Comparison of ENCODE assay signal across 1 cellular context in genomic region chr16:3305109-3306068, GRCh38.
TF ChIP-seq lines count a peak whose summit lies in the region.

A gene with protein sequence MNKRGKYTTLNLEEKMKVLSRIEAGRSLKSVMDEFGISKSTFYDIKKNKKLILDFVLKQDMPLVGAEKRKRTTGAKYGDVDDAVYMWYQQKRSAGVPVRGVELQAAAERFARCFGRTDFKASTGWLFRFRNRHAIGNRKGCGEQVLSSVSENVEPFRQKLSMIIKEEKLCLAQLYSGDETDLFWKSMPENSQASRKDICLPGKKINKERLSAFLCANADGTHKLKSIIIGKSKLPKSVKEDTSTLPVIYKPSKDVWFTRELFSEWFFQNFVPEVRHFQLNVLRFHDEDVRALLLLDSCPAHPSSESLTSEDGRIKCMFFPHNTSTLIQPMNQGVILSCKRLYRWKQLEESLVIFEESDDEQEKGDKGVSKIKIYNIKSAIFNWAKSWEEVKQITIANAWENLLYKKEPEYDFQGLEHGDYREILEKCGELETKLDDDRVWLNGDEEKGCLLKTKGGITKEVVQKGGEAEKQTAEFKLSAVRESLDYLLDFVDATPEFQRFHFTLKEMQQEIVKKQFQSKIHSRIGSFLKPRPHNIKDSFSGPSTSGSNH (minus strand): TSS chr16:3305430. CDS start chr16:3300614, 4,816 bp downstream.
TSS of gene ZNF75A (plus strand) at chr16:3305497. CDS start at chr16:3308429, 2,932 bp downstream.

TF ChIP-seq in K562, 482 proteins besides CTCF, POLR2A, EP300 and RAD21 (continued from another document and continues in another):
- no peak for TF ChIP-seq RBM15 (IDR thresholded peaks at IDR 0.05; ENCODE audit: insufficient read depth, low read length)
- TF ChIP-seq ZNF134 (CRISPR knock-in tag; conservative IDR thresholded peaks at IDR 0.05), result no peak
- peak; percentile 58 for TF ChIP-seq ZNF431 (CRISPR knock-in tag; IDR thresholded peaks at IDR 0.05)
- no peak for TF ChIP-seq CREBBP (IDR thresholded peaks at IDR 0.05; ENCODE audit: low read depth, low read length)
- TF ChIP-seq SP1 (CRISPR knock-in tag; IDR thresholded peaks at IDR 0.05), result peak; percentile 79
- peak; percentile 94 for TF ChIP-seq GABPB1 (CRISPR knock-in tag; IDR thresholded peaks at IDR 0.05)
- no peak for TF ChIP-seq TSC22D4 (tag; IDR thresholded peaks at IDR 0.05)
- TF ChIP-seq ETV5 (CRISPR knock-in tag; IDR thresholded peaks at IDR 0.05; ENCODE audit: low read depth), result peak; percentile 67; the same call in 1 of the 2 replicates
- peak; percentile 43; the same call in 1 of the 2 replicates for TF ChIP-seq CBX5 (IDR thresholded peaks at IDR 0.05; ENCODE audit: borderline replicate concordance, low read depth)
- TF ChIP-seq JUND (IDR thresholded peaks at IDR 0.05; ENCODE audit: borderline replicate concordance, low read depth, low read length), result peak; percentile 18; the same call in 1 of the 2 replicates
- TF ChIP-seq JUND (tag; IDR thresholded peaks at IDR 0.05; ENCODE audit: borderline replicate concordance, low read depth, low read length), result peak; percentile 10; the same call in 1 of the 3 replicates
- TF ChIP-seq CHD4 (IDR thresholded peaks at IDR 0.05; ENCODE audit: insufficient read depth, insufficient replicate concordance, low read depth, low read length, poor library complexity, severe bottlenecking), result no peak
- TF ChIP-seq, protein P1, sequence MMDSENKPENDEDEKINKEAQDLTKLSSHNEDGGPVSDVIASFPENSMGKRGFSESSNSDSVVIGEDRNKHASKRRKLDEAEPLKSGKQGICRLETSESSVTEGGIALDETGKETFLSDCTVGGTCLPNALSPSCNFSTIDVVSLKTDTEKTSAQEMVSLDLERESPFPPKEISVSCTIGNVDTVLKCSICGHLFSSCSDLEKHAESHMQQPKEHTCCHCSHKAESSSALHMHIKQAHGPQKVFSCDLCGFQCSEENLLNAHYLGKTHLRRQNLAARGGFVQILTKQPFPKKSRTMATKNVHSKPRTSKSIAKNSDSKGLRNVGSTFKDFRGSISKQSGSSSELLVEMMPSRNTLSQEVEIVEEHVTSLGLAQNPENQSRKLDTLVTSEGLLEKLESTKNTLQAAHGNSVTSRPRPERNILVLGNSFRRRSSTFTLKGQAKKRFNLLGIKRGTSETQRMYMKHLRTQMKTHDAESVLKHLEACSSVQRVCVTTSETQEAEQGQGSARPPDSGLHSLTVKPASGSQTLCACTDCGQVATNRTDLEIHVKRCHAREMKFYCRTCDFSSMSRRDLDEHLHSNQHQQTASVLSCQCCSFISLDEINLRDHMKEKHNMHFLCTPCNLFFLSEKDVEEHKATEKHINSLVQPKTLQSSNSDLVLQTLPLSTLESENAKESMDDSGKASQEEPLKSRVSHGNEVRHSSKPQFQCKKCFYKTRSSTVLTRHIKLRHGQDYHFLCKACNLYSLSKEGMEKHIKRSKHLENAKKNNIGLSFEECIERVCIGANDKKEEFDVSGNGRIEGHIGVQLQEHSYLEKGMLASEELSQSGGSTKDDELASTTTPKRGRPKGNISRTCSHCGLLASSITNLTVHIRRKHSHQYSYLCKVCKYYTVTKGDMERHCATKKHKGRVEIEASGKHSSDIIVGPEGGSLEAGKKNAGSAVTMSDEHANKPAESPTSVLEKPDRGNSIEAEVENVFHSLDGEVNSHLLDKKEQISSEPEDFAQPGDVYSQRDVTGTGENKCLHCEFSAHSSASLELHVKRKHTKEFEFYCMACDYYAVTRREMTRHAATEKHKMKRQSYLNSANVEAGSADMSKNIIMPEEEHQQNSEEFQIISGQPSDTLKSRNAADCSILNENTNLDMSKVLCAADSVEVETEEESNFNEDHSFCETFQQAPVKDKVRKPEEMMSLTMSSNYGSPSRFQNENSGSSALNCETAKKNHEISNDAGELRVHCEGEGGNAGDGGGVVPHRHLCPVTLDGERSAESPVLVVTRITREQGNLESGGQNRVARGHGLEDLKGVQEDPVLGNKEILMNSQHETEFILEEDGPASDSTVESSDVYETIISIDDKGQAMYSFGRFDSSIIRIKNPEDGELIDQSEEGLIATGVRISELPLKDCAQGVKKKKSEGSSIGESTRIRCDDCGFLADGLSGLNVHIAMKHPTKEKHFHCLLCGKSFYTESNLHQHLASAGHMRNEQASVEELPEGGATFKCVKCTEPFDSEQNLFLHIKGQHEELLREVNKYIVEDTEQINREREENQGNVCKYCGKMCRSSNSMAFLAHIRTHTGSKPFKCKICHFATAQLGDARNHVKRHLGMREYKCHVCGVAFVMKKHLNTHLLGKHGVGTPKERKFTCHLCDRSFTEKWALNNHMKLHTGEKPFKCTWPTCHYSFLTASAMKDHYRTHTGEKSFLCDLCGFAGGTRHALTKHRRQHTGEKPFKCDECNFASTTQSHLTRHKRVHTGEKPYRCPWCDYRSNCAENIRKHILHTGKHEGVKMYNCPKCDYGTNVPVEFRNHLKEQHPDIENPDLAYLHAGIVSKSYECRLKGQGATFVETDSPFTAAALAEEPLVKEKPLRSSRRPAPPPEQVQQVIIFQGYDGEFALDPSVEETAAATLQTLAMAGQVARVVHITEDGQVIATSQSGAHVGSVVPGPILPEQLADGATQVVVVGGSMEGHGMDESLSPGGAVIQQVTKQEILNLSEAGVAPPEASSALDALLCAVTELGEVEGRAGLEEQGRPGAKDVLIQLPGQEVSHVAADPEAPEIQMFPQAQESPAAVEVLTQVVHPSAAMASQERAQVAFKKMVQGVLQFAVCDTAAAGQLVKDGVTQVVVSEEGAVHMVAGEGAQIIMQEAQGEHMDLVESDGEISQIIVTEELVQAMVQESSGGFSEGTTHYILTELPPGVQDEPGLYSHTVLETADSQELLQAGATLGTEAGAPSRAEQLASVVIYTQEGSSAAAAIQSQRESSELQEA (IDR thresholded peaks at IDR 0.05; ENCODE audit: low read depth), result peak; percentile 25; the same call in 1 of the 2 replicates
- no peak for TF ChIP-seq CHD1 (IDR thresholded peaks at IDR 0.05; ENCODE audit: low read length)
- TF ChIP-seq HCFC1 (IDR thresholded peaks at IDR 0.05; ENCODE audit: low read depth, low read length), result peak; percentile 53
- no peak for TF ChIP-seq ELF4 (CRISPR knock-in tag; IDR thresholded peaks at IDR 0.05)
- TF ChIP-seq ATF1 (CRISPR knock-in tag; IDR thresholded peaks at IDR 0.05), result no peak
- TF ChIP-seq ATF1 (tag; IDR thresholded peaks at IDR 0.05), result peak; percentile 94
- peak; percentile 72 for TF ChIP-seq SAP30 (IDR thresholded peaks at IDR 0.05; ENCODE audit: borderline replicate concordance, insufficient read depth, low read depth, low read length, poor library complexity, severe bottlenecking)
- no peak for TF ChIP-seq COPS2 (conservative IDR thresholded peaks at IDR 0.05)
- no peak for TF ChIP-seq KAT8 (IDR thresholded peaks at IDR 0.05; ENCODE audit: low read depth)
- TF ChIP-seq, protein P2, sequence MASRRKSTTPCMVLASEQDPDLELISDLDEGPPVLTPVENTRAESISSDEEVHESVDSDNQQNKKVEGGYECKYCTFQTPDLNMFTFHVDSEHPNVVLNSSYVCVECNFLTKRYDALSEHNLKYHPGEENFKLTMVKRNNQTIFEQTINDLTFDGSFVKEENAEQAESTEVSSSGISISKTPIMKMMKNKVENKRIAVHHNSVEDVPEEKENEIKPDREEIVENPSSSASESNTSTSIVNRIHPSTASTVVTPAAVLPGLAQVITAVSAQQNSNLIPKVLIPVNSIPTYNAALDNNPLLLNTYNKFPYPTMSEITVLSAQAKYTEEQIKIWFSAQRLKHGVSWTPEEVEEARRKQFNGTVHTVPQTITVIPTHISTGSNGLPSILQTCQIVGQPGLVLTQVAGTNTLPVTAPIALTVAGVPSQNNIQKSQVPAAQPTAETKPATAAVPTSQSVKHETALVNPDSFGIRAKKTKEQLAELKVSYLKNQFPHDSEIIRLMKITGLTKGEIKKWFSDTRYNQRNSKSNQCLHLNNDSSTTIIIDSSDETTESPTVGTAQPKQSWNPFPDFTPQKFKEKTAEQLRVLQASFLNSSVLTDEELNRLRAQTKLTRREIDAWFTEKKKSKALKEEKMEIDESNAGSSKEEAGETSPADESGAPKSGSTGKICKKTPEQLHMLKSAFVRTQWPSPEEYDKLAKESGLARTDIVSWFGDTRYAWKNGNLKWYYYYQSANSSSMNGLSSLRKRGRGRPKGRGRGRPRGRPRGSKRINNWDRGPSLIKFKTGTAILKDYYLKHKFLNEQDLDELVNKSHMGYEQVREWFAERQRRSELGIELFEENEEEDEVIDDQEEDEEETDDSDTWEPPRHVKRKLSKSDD (conservative IDR thresholded peaks at IDR 0.05; ENCODE audit: low read length), result no peak
- TF ChIP-seq, protein P3, sequence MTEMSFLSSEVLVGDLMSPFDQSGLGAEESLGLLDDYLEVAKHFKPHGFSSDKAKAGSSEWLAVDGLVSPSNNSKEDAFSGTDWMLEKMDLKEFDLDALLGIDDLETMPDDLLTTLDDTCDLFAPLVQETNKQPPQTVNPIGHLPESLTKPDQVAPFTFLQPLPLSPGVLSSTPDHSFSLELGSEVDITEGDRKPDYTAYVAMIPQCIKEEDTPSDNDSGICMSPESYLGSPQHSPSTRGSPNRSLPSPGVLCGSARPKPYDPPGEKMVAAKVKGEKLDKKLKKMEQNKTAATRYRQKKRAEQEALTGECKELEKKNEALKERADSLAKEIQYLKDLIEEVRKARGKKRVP (CRISPR knock-in tag; IDR thresholded peaks at IDR 0.05), result no peak
- TF ChIP-seq, protein P4, sequence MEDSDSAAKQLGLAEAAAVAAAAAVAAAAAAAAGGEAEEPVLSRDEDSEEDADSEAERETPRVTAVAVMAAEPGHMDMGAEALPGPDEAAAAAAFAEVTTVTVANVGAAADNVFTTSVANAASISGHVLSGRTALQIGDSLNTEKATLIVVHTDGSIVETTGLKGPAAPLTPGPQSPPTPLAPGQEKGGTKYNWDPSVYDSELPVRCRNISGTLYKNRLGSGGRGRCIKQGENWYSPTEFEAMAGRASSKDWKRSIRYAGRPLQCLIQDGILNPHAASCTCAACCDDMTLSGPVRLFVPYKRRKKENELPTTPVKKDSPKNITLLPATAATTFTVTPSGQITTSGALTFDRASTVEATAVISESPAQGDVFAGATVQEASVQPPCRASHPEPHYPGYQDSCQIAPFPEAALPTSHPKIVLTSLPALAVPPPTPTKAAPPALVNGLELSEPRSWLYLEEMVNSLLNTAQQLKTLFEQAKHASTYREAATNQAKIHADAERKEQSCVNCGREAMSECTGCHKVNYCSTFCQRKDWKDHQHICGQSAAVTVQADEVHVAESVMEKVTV (CRISPR knock-in tag; IDR thresholded peaks at IDR 0.05), result no peak
- TF ChIP-seq ZNF583 (CRISPR knock-in tag; IDR thresholded peaks at IDR 0.05), result peak; percentile 61; the same call in 1 of the 2 replicates
- TF ChIP-seq ETV1 (tag; conservative IDR thresholded peaks at IDR 0.05; ENCODE audit: low read depth), result peak; percentile 80
- TF ChIP-seq ZNF785 (CRISPR knock-in tag; IDR thresholded peaks at IDR 0.05), result no peak
- no peak for TF ChIP-seq ZEB2 (IDR thresholded peaks at IDR 0.05)
- TF ChIP-seq RBM34 (IDR thresholded peaks at IDR 0.05; ENCODE audit: borderline replicate concordance, insufficient read depth, low read length), result no peak
- no peak for TF ChIP-seq ZNF311 (CRISPR knock-in tag; IDR thresholded peaks at IDR 0.05)
- TF ChIP-seq FOXM1 (IDR thresholded peaks at IDR 0.05; ENCODE audit: low read depth), result no peak
- TF ChIP-seq FOXM1 (CRISPR knock-in tag; IDR thresholded peaks at IDR 0.05; ENCODE audit: low read depth), result peak; percentile 96
- TF ChIP-seq GTF2E2 (tag; IDR thresholded peaks at IDR 0.05), result peak; percentile 78
- no peak for TF ChIP-seq CHCHD3 (CRISPR knock-in tag; IDR thresholded peaks at IDR 0.05)
- no peak for TF ChIP-seq CEBPG (CRISPR knock-in tag; IDR thresholded peaks at IDR 0.05)
- no peak for TF ChIP-seq CEBPG (tag; conservative IDR thresholded peaks at IDR 0.05 in 1 of 2, IDR thresholded peaks at IDR 0.05 in 1 of 2)
- no peak for TF ChIP-seq ZNF41 (CRISPR knock-in tag; conservative IDR thresholded peaks at IDR 0.05)
- no peak for TF ChIP-seq ZNF165 (CRISPR knock-in tag; IDR thresholded peaks at IDR 0.05; ENCODE audit: borderline replicate concordance)
- TF ChIP-seq CEBPB (tag; IDR thresholded peaks at IDR 0.05), result no peak
- peak; percentile 76 for TF ChIP-seq TBP (optimal IDR thresholded peaks at IDR 0.05; ENCODE audit: low read depth, low read length)
- no peak for TF ChIP-seq MAFF (IDR thresholded peaks at IDR 0.05; ENCODE audit: low read length)
- TF ChIP-seq SRSF7 (optimal IDR thresholded peaks at IDR 0.05; ENCODE audit: low read depth, low read length), result no peak
- TF ChIP-seq, protein P5, sequence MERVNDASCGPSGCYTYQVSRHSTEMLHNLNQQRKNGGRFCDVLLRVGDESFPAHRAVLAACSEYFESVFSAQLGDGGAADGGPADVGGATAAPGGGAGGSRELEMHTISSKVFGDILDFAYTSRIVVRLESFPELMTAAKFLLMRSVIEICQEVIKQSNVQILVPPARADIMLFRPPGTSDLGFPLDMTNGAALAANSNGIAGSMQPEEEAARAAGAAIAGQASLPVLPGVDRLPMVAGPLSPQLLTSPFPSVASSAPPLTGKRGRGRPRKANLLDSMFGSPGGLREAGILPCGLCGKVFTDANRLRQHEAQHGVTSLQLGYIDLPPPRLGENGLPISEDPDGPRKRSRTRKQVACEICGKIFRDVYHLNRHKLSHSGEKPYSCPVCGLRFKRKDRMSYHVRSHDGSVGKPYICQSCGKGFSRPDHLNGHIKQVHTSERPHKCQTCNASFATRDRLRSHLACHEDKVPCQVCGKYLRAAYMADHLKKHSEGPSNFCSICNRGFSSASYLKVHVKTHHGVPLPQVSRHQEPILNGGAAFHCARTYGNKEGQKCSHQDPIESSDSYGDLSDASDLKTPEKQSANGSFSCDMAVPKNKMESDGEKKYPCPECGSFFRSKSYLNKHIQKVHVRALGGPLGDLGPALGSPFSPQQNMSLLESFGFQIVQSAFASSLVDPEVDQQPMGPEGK (CRISPR knock-in tag; IDR thresholded peaks at IDR 0.05; ENCODE audit: borderline replicate concordance), result no peak
- peak in 1 of 3 experiments; percentile 71; a peak in 2 of 6 replicates for TF ChIP-seq ZBTB11 (CRISPR knock-in tag; IDR thresholded peaks at IDR 0.05)
- no peak for TF ChIP-seq ZNF699 (CRISPR knock-in tag; IDR thresholded peaks at IDR 0.05; ENCODE audit: insufficient replicate concordance)
- TF ChIP-seq ZC3H4 (CRISPR knock-in tag; IDR thresholded peaks at IDR 0.05; ENCODE audit: borderline replicate concordance), result no peak
- no peak for TF ChIP-seq MXI1 (IDR thresholded peaks at IDR 0.05; ENCODE audit: low read depth, low read length)
